6 cellular contexts compared by ENCODE assay signal in the genomic region with DNA sequence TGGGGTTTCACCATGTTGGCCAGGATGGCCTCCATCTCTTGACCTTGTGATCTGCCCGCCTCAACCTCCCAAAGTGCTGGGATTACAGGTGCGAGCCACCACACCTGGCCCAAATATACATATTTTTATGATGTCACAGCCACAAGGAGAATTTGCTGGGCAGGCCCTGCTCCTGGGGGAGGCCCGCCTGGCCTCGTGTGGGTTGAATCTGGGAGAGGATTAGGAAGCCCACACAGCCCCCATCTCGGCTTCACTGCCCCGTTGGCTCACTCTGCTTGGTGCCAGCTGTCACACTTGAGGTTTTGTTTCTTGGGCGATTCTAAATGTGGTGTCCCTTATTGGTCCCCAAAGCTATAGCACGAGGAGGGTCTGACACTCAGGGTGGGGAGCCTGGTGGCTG.
"Had no signal": no experiment of that assay in that cellular context is flagged by ENCODE, and none has a peak within 500 bp of the region (broad histone marks: within the 10 kb centered on the region; RNA-seq: fewer than 3 reads in every experiment).

No MANE protein-coding gene starts in this region.

- H3K27ac ChIP-seq: HL-60 had no signal

- H3K27ac Mint-ChIP-seq: IgD-negative memory B cell had no signal

- H3K36me3 Mint-ChIP-seq: IgD-negative memory B cell had no signal

- DNase-seq: IMR-90, KBM-7 had no signal

- H3K4me1 Mint-ChIP-seq: IgD-negative memory B cell had no signal

- ATAC-seq: HepG2, K562 had no signal

- H3K4me3 ChIP-seq: K562 had no signal
